ENCODE assay signal across 1 cellular context in genomic region chr5:8457187-8458037, GRCh38.
A peak's percentile ranks its signal among the peaks of the same experiment; 100 is the strongest.
TF ChIP-seq lines count a peak whose summit lies in the region.

No MANE protein-coding gene starts in this region.

TF ChIP-seq in Ishikawa, 13 proteins besides CTCF, POLR2A, EP300 and RAD21 (continued from another document):
- TF ChIP-seq MAX (IDR thresholded peaks at IDR 0.05): peak; percentile 93
TF ChIP-seq in Ishikawa: peak in this region for 1.
